In the genomic region with DNA sequence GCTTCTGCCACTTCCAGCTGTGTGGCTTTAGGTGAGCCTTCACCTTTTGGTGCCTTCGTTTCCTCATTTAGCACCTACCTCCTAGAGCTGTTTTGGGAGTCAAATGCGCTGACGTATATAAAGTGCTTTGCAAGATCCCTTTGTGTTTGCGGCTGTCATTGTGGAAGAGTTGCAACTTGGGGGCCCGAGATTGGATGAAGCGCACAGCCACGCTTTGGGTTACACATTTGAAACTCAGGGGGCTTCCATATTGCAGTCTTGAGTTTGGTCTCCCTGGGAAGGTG, we compare ENCODE assay signal across 8 cellular contexts. TPM values are rescaled to one million over a fixed set of nuclear protein-coding genes. Genes with fewer than 3 reads are reported as not detected.
A peak's percentile ranks its signal among the peaks of the same experiment; 100 is the strongest.
DNase-seq lines count a peak whose midpoint lies in the region; ATAC-seq, FAIRE-seq and TF ChIP-seq lines count a peak whose summit lies in the region.

No MANE protein-coding gene starts in this region.

- peak overlapping the region; percentile 96 for H3K4me2 ChIP-seq in HepG2 (ENCODE audit: low read depth, low read length)

- TSS peak; percentile 41 for BruUV-seq in HepG2 (replicated peaks; lab: Mats Ljungman, UMichigan)

- TF ChIP-seq POLR2A in HepG2 (IDR thresholded peaks at IDR 0.05; ENCODE audit: insufficient read depth in 1 of 2, low read depth in 2 of 2, low read length in 2 of 2) (no peak), upper lobe of left lung (IDR thresholded peaks at IDR 0.05) (no peak)

- ATAC-seq in HepG2 (no peak), upper lobe of left lung (ENCODE audit: low FRiP score in 2 of 2) (no peak), HG03439 (IDR thresholded peaks at IDR 0.05; ENCODE audit: unreplicated experiment) (no peak)

- peaks cover 1 to 19% of the 10 kb centered on the region in 2 experiments; a peak in 4 of 5 replicates for H3K36me3 ChIP-seq in HepG2 (replicated peaks in 1 of 2; ENCODE audit: control insufficient read depth in 1 of 2, insufficient read depth in 2 of 2, low read length in 2 of 2)
- H3K36me3 ChIP-seq in upper lobe of left lung: peaks cover 0 to 29% (median 5%) of the 10 kb centered on the region in 4 donors

- H2AFZ ChIP-seq in HepG2 (ENCODE audit: low read length): no peak overlapping the region

- H3K4me1 ChIP-seq in HepG2 (ENCODE audit: insufficient read depth, low read length): peaks cover 74% of the 10 kb centered on the region
- H3K4me1 ChIP-seq in upper lobe of left lung: peaks cover 60 to 88% (median 67%) of the 10 kb centered on the region in 4 donors

- peak overlapping the region; percentile 92 for H3K4me3 Mint-ChIP-seq in activated naive CD4-positive, alpha-beta T cell treated with anti-CD3 and anti-CD28 coated beads, Interleukin-2, amount 50 U/mL, for 24 hours
- H3K4me3 Mint-ChIP-seq in activated naive CD8-positive, alpha-beta T cell: peak overlapping the region; percentile 91

- H3K27me3 ChIP-seq in HepG2 (ENCODE audit: control insufficient read depth in 1 of 2, insufficient read depth in 2 of 2, low read length in 2 of 2) (no peaks in the 10 kb centered on the region; a peak in 1 of 5 replicates), upper lobe of left lung (no peaks in the 10 kb centered on the region)

- no peaks in the 10 kb centered on the region for H3K27me3 Mint-ChIP-seq in activated naive CD4-positive, alpha-beta T cell treated with anti-CD3 and anti-CD28 coated beads, Interleukin-2, amount 50 U/mL, for 24 hours
- no peaks in the 10 kb centered on the region for H3K27me3 Mint-ChIP-seq in activated naive CD8-positive, alpha-beta T cell

- H3K9me3 ChIP-seq in HepG2 (ENCODE audit: low read length) (no peaks in the 10 kb centered on the region), upper lobe of left lung (no peaks in the 10 kb centered on the region)

- H3K36me3 Mint-ChIP-seq in activated naive CD4-positive, alpha-beta T cell treated with anti-CD3 and anti-CD28 coated beads, Interleukin-2, amount 50 U/mL, for 24 hours: peaks cover 1% of the 10 kb centered on the region
- H3K36me3 Mint-ChIP-seq in activated naive CD8-positive, alpha-beta T cell: no peaks in the 10 kb centered on the region

- peak overlapping the region; percentile 86 for H3K27ac Mint-ChIP-seq in activated naive CD4-positive, alpha-beta T cell treated with anti-CD3 and anti-CD28 coated beads, Interleukin-2, amount 50 U/mL, for 24 hours
- H3K27ac Mint-ChIP-seq in activated naive CD8-positive, alpha-beta T cell: peak overlapping the region; percentile 87

- WGBS in HepG2 (ENCODE audit: low lambda C conversion rate): 72% methylated on average over 7 of the region's 7 CpGs
- WGBS in upper lobe of left lung, 2 donors: 5 to 8% methylated on average over 7 of the region's 7 CpGs

- no peak for DNase-seq in activated naive CD4-positive, alpha-beta T cell (lab: John Stamatoyannopoulos, UW)
- DNase-seq in HepG2 (ENCODE audit: low spot score) (no peak), upper lobe of left lung (no peak), GM19240 (ENCODE audit: insufficient read length, low spot score) (no peak)
- no peak for DNase-seq in activated CD4-positive, CD25-positive, alpha-beta regulatory T cell treated with anti-CD3 and anti-CD28 coated beads, Interleukin-2, amount 50 U/mL, for 72 hours

- peaks cover 52% of the 10 kb centered on the region for H3K79me2 ChIP-seq in HepG2 (ENCODE audit: insufficient read depth, low read length)

- H4K20me1 ChIP-seq in HepG2 (ENCODE audit: insufficient read depth, low read length): no peaks in the 10 kb centered on the region

- H3K9me3 Mint-ChIP-seq in activated naive CD4-positive, alpha-beta T cell treated with anti-CD3 and anti-CD28 coated beads, Interleukin-2, amount 50 U/mL, for 24 hours: no peaks in the 10 kb centered on the region
- no peaks in the 10 kb centered on the region for H3K9me3 Mint-ChIP-seq in activated naive CD8-positive, alpha-beta T cell (ENCODE audit: low read depth)

- POLR2A ChIA-PET in HepG2 (lab: Yijun Ruan, JAX): interaction anchor here (0.9 kb wide), 1 partner anchor 253 kb away, joined by 8 read pairs; the partner anchor contains the start of genes MPHOSPH9 and MTRFR

- peak overlapping the region; percentile 93 for H3K27ac ChIP-seq in HepG2 (ENCODE audit: extremely low read length, insufficient read depth, low read length)
- H3K27ac ChIP-seq in upper lobe of left lung: peak overlapping the region; percentile 80 to 91 (median 89)

- H3K4me1 Mint-ChIP-seq in activated naive CD4-positive, alpha-beta T cell treated with anti-CD3 and anti-CD28 coated beads, Interleukin-2, amount 50 U/mL, for 24 hours: peaks cover 64% of the 10 kb centered on the region
- peaks cover 52% of the 10 kb centered on the region for H3K4me1 Mint-ChIP-seq in activated naive CD8-positive, alpha-beta T cell (ENCODE audit: low read depth)

- in situ Hi-C loops in HepG2 (cut with HindIII; ENCODE audit: extremely low pct_ligation_motif_present, low pct_unique_long_range_greater_than_20kb): no loop called here

- TF ChIP-seq RAD21 in HepG2 (CRISPR knock-in tag; IDR thresholded peaks at IDR 0.05): no peak

- H3K4me3 ChIP-seq in HepG2 (replicated peaks in 1 of 3; ENCODE audit: insufficient read depth in 1 of 3, low read depth in 2 of 3, low read length in 3 of 3) (peak overlapping the region; percentile 87 to 99 (median 97)), upper lobe of left lung (peak overlapping the region; percentile 85 to 99 (median 90))

- peak overlapping the region; percentile 94 for H3K9ac ChIP-seq in HepG2 (ENCODE audit: insufficient read depth, low read depth, low read length)

- intact Hi-C loops in HepG2 (cut with micrococcal nuclease; ENCODE audit: unreplicated experiment): loop anchor here (5.0 kb wide), 1 partner anchor 252 kb away; the partner anchor contains the start of genes MPHOSPH9 and MTRFR

- CTCF ChIA-PET in HepG2 (lab: Yijun Ruan, JAX; ENCODE audit: low intra/inter-chr PET ratio, low total read pairs): no interaction called here

- no peak for FAIRE-seq in HepG2 (lab: Jason Lieb, UNC)

- TF ChIP-seq EP300 in HepG2 (IDR thresholded peaks at IDR 0.05; ENCODE audit: low read depth in 2 of 2, low read length in 2 of 2) (no peak), HepG2 (CRISPR knock-in tag; IDR thresholded peaks at IDR 0.05; ENCODE audit: borderline replicate concordance) (no peak), upper lobe of left lung (IDR thresholded peaks at IDR 0.05) (no peak)

- TF ChIP-seq CTCF in HepG2 (CRISPR knock-in tag; IDR thresholded peaks at IDR 0.05) (no peak), upper lobe of left lung (IDR thresholded peaks at IDR 0.05) (no peak)

RNA-seq across cellular contexts. Expression of gene ARL6IP4, which starts 0.6 kb away (rescaled TPM):
- total RNA-seq in HepG2 (2016; rRNA removed; fragmentation: Illumina TruSeq; extraction: Trizol) (178 and 220 TPM in 2 replicates), upper lobe of left lung (100 to 1,000 TPM; 163 to 248 (median 187) TPM)
- total RNA-seq in HepG2 (2016; cell fraction: cytosol; rRNA removed; fragmentation: Illumina TruSeq; extraction: Trizol; ENCODE audit: low read depth): 710 and 791 TPM in 2 replicates
- 169 and 227 TPM in 2 replicates for total RNA-seq in HepG2 (2016; cell fraction: insoluble cytoplasmic fraction; rRNA removed; fragmentation: Illumina TruSeq; extraction: Trizol)
- total RNA-seq in HepG2 (2016; cell fraction: membrane; rRNA removed; fragmentation: Illumina TruSeq; extraction: Trizol): 491 and 557 TPM in 2 replicates
- total RNA-seq in HepG2 (2016; cell fraction: nucleus; rRNA removed; fragmentation: Illumina TruSeq; extraction: Trizol): 80.1 and 103 TPM in 2 replicates
- 155 and 179 TPM in 2 replicates for polyA plus RNA-seq in HepG2 (2011; rRNA removed)
- polyA plus RNA-seq in HepG2 (2011; cell fraction: cytosol; rRNA removed): 176 and 208 TPM in 2 replicates
- polyA plus RNA-seq in HepG2 (2011; cell fraction: nucleus; rRNA removed): 332 and 368 TPM in 2 replicates
- polyA plus RNA-seq in HepG2 (2012): 109 and 121 TPM in 2 replicates
- polyA plus RNA-seq in HepG2 (2016; cell fraction: cytosol; fragmentation: Illumina TruSeq; extraction: Trizol; ENCODE audit: low read depth): 761 and 860 TPM in 2 replicates
- 159 and 186 TPM in 2 replicates for polyA plus RNA-seq in HepG2 (2016; cell fraction: insoluble cytoplasmic fraction; fragmentation: Illumina TruSeq; extraction: Trizol; ENCODE audit: low read depth)
- polyA plus RNA-seq in HepG2 (2016; cell fraction: membrane; fragmentation: Illumina TruSeq; extraction: Trizol; ENCODE audit: low read depth): 440 and 496 TPM in 2 replicates
- 178 and 189 TPM in 2 replicates for polyA plus RNA-seq in HepG2 (2016; cell fraction: nucleus; fragmentation: Illumina TruSeq; extraction: Trizol; ENCODE audit: insufficient read depth, low read depth)
- polyA minus RNA-seq in HepG2 (2011; rRNA and poly(A)+ RNA removed; ENCODE audit: low replicate concordance): 30.5 and 34.7 TPM in 2 replicates
- polyA minus RNA-seq in HepG2 (2011; cell fraction: cytosol; rRNA and poly(A)+ RNA removed): 30.8 and 31.7 TPM in 2 replicates
- 19.3 and 22.6 TPM in 2 replicates for polyA minus RNA-seq in HepG2 (2011; cell fraction: nucleus; rRNA and poly(A)+ RNA removed)

RNA-seq across cellular contexts. Expression of gene OGFOD2, which starts 4.8 kb away (rescaled TPM):
- total RNA-seq in HepG2 (2016; rRNA removed; fragmentation: Illumina TruSeq; extraction: Trizol) (10.6 and 14.6 TPM in 2 replicates), upper lobe of left lung (10 to 100 TPM in 5 of 6 donors, 1 to 10 TPM in 1; 8.1 to 44.0 (median 17.6) TPM)
- 4.5 and 4.8 TPM in 2 replicates for total RNA-seq in HepG2 (2016; cell fraction: cytosol; rRNA removed; fragmentation: Illumina TruSeq; extraction: Trizol; ENCODE audit: low read depth)
- total RNA-seq in HepG2 (2016; cell fraction: insoluble cytoplasmic fraction; rRNA removed; fragmentation: Illumina TruSeq; extraction: Trizol): 12.7 and 14.8 TPM in 2 replicates
- 8.7 and 8.8 TPM in 2 replicates for total RNA-seq in HepG2 (2016; cell fraction: membrane; rRNA removed; fragmentation: Illumina TruSeq; extraction: Trizol)
- 11.1 and 14.0 TPM in 2 replicates for total RNA-seq in HepG2 (2016; cell fraction: nucleus; rRNA removed; fragmentation: Illumina TruSeq; extraction: Trizol)
- 13.2 and 15.5 TPM in 2 replicates for polyA plus RNA-seq in HepG2 (2011; rRNA removed)
- 10.6 and 23.9 TPM in 2 replicates for polyA plus RNA-seq in HepG2 (2011; cell fraction: cytosol; rRNA removed)
- polyA plus RNA-seq in HepG2 (2011; cell fraction: nucleus; rRNA removed): 115 and 150 TPM in 2 replicates
- 6.2 and 7.8 TPM in 2 replicates for polyA plus RNA-seq in HepG2 (2012)
- polyA plus RNA-seq in HepG2 (2016; cell fraction: cytosol; fragmentation: Illumina TruSeq; extraction: Trizol; ENCODE audit: low read depth): 7.1 and 7.6 TPM in 2 replicates
- polyA plus RNA-seq in HepG2 (2016; cell fraction: insoluble cytoplasmic fraction; fragmentation: Illumina TruSeq; extraction: Trizol; ENCODE audit: low read depth): 14.3 and 16.0 TPM in 2 replicates
- polyA plus RNA-seq in HepG2 (2016; cell fraction: membrane; fragmentation: Illumina TruSeq; extraction: Trizol; ENCODE audit: low read depth): 10.5 and 12.0 TPM in 2 replicates
- 40.3 and 43.3 TPM in 2 replicates for polyA plus RNA-seq in HepG2 (2016; cell fraction: nucleus; fragmentation: Illumina TruSeq; extraction: Trizol; ENCODE audit: insufficient read depth, low read depth)
- polyA minus RNA-seq in HepG2 (2011; rRNA and poly(A)+ RNA removed; ENCODE audit: low replicate concordance): 20.5 and 24.4 TPM in 2 replicates
- 6.2 and 10.0 TPM in 2 replicates for polyA minus RNA-seq in HepG2 (2011; cell fraction: cytosol; rRNA and poly(A)+ RNA removed)
- polyA minus RNA-seq in HepG2 (2011; cell fraction: nucleus; rRNA and poly(A)+ RNA removed): 14.0 and 15.5 TPM in 2 replicates

RNA-seq across cellular contexts. Expression of gene ABCB9, which starts 13.6 kb away (rescaled TPM):
- total RNA-seq in HepG2 (2016; rRNA removed; fragmentation: Illumina TruSeq; extraction: Trizol): 3.4 and 6.0 TPM in 2 replicates
- 2.0 and 2.1 TPM in 2 replicates for total RNA-seq in HepG2 (2016; cell fraction: cytosol; rRNA removed; fragmentation: Illumina TruSeq; extraction: Trizol; ENCODE audit: low read depth)
- total RNA-seq in HepG2 (2016; cell fraction: insoluble cytoplasmic fraction; rRNA removed; fragmentation: Illumina TruSeq; extraction: Trizol): 3.8 and 6.2 TPM in 2 replicates
- 4.2 and 4.6 TPM in 2 replicates for total RNA-seq in HepG2 (2016; cell fraction: membrane; rRNA removed; fragmentation: Illumina TruSeq; extraction: Trizol)
- total RNA-seq in HepG2 (2016; cell fraction: nucleus; rRNA removed; fragmentation: Illumina TruSeq; extraction: Trizol): 7.6 and 8.0 TPM in 2 replicates
- 4.8 and 5.1 TPM in 2 replicates for polyA plus RNA-seq in HepG2 (2011; rRNA removed)
- polyA plus RNA-seq in HepG2 (2011; cell fraction: cytosol; rRNA removed): 2.5 and 4.1 TPM in 2 replicates
- polyA plus RNA-seq in HepG2 (2011; cell fraction: nucleus; rRNA removed): 9.9 and 12.0 TPM in 2 replicates
- 2.4 and 3.6 TPM in 2 replicates for polyA plus RNA-seq in HepG2 (2012)
- polyA plus RNA-seq in HepG2 (2016; cell fraction: cytosol; fragmentation: Illumina TruSeq; extraction: Trizol; ENCODE audit: low read depth): 0.78 and 1.3 TPM in 2 replicates
- polyA plus RNA-seq in HepG2 (2016; cell fraction: insoluble cytoplasmic fraction; fragmentation: Illumina TruSeq; extraction: Trizol; ENCODE audit: low read depth): 2.3 and 4.0 TPM in 2 replicates
- 1.7 and 2.1 TPM in 2 replicates for polyA plus RNA-seq in HepG2 (2016; cell fraction: membrane; fragmentation: Illumina TruSeq; extraction: Trizol; ENCODE audit: low read depth)
- polyA plus RNA-seq in HepG2 (2016; cell fraction: nucleus; fragmentation: Illumina TruSeq; extraction: Trizol; ENCODE audit: insufficient read depth, low read depth): 12.6 and 14.0 TPM in 2 replicates
- polyA minus RNA-seq in HepG2 (2011; rRNA and poly(A)+ RNA removed; ENCODE audit: low replicate concordance): 16.7 and 18.1 TPM in 2 replicates
- 4.4 and 4.7 TPM in 2 replicates for polyA minus RNA-seq in HepG2 (2011; cell fraction: cytosol; rRNA and poly(A)+ RNA removed)
- 9.8 and 10.9 TPM in 2 replicates for polyA minus RNA-seq in HepG2 (2011; cell fraction: nucleus; rRNA and poly(A)+ RNA removed)
- 1 to 10 TPM; 2.1 to 9.9 (median 4.3) TPM for total RNA-seq in upper lobe of left lung
